ENCODE assay signal across 1 cellular context in the genomic region with DNA sequence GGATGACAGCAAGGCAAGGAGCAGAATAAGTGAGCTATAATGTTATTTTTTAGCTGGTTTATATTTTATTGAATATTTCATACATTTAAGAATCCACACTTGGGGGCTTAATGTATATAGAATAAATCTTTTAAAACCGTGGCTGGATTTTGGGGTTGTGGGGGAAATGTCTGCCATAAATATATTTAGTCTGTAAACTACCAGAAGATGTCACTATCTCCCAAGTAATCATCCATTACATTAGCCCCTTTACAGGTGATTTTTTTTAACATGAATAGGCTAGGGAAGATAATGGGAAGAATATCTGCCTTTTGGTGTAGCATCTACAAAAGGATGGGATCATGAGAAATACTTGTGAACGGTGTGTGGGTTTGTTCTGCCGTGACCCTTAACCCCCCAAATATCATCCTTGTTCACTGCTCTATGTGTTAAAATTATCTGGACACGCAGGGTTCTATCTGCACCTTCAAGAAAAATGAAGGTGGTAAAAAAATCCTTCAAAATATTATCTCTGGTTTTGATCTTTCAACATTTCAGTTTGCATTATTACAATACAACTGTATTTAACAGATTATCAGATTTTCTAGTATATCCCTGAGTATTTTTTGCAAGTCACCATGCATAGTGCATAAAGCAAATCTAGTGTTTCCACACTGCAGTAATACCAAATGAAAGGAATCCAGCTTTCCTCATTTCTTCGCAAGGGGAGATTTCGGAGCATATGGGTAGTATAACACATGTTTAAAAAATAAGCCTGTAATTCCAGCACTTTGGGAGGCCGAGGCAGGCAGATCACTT.
TF ChIP-seq lines count a peak whose summit lies in the region.

No MANE protein-coding gene starts in this region.

TF ChIP-seq in K562, 482 proteins besides CTCF, POLR2A, EP300 and RAD21 (continued from another document):
- TF ChIP-seq, protein P1, sequence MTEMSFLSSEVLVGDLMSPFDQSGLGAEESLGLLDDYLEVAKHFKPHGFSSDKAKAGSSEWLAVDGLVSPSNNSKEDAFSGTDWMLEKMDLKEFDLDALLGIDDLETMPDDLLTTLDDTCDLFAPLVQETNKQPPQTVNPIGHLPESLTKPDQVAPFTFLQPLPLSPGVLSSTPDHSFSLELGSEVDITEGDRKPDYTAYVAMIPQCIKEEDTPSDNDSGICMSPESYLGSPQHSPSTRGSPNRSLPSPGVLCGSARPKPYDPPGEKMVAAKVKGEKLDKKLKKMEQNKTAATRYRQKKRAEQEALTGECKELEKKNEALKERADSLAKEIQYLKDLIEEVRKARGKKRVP (CRISPR knock-in tag; IDR thresholded peaks at IDR 0.05) = no peak
- TF ChIP-seq MCM5 (IDR thresholded peaks at IDR 0.05; ENCODE audit: low read depth) (no peak), TCF7L2 (IDR thresholded peaks at IDR 0.05; ENCODE audit: low read depth, low read length) (no peak), SRSF1 (IDR thresholded peaks at IDR 0.05; ENCODE audit: low read depth, low read length) (no peak), HDAC3 (IDR thresholded peaks at IDR 0.05; ENCODE audit: borderline replicate concordance, partially characterized antibody) (no peak), MAFG (tag; conservative IDR thresholded peaks at IDR 0.05) (peak; percentile 62), ZNF384 (IDR thresholded peaks at IDR 0.05; ENCODE audit: low read depth, low read length) (peak; percentile 39; the same call in 1 of the 2 replicates), ZNF316 (IDR thresholded peaks at IDR 0.05) (peak; percentile 39), C11orf30 (IDR thresholded peaks at IDR 0.05; ENCODE audit: low read depth) (peak; percentile 18; the same call in 1 of the 2 replicates)
- TF ChIP-seq, protein P2, sequence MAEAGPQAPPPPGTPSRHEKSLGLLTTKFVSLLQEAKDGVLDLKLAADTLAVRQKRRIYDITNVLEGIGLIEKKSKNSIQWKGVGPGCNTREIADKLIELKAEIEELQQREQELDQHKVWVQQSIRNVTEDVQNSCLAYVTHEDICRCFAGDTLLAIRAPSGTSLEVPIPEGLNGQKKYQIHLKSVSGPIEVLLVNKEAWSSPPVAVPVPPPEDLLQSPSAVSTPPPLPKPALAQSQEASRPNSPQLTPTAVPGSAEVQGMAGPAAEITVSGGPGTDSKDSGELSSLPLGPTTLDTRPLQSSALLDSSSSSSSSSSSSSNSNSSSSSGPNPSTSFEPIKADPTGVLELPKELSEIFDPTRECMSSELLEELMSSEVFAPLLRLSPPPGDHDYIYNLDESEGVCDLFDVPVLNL (CRISPR knock-in tag; IDR thresholded peaks at IDR 0.05; ENCODE audit: low read depth) = no peak
